In the genomic region with DNA sequence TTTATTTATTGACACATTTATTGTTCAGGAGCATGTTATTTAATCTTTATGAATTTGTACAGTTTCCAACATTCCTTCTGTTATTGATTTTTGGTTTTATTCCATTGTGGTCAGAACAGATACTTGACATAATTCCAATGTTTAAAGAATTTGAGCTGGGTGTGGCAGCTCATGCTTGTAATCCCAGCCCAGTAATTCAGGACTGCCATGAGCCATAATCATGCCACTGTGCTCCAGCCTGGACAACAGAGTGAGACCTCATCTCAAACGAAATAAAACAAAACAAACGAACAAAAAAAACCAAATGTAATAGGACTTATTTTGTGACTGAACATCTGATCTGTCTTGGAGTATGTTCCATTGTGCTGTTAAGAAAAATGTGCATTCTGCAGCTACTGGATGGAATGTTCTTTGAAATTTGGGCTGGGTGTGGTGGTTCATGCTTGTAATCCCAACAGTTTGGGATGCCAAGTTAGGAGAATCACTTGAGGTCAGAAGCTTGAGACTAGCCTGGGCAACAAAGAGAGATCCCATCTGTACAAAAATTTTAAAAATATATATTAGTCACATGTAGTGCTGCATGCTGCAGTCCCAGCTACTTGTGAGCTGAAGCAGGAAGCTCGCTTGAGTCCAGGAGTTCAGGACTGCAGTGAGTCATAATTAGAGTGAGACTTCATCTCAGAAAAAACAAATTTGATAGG, we compare ENCODE assay signal across 12 cellular contexts.
DNase-seq lines count a peak whose midpoint lies in the region; ATAC-seq and TF ChIP-seq lines count a peak whose summit lies in the region.
"Had no signal": no experiment of that assay in that cellular context is flagged by ENCODE, and none has a peak within 500 bp of the region (broad histone marks: within the 10 kb centered on the region; RNA-seq: fewer than 3 reads in every experiment).

No MANE protein-coding gene starts in this region.

- H3K9me3 ChIP-seq in osteoblast (ENCODE audit: low read depth, low read length): no peaks in the 10 kb centered on the region
- H3K9me3 ChIP-seq in prostate gland: no peaks in the 10 kb centered on the region

- H3K36me3 Mint-ChIP-seq in Calu3 (ENCODE audit: insufficient read depth, unreplicated experiment): no peaks in the 10 kb centered on the region

- H3K4me3 Mint-ChIP-seq in Calu3 (ENCODE audit: low read depth, unreplicated experiment): peak overlapping the region; percentile 15
- H3K4me3 Mint-ChIP-seq: effector memory CD8-positive, alpha-beta T cell had no signal

- DNase-seq in Calu3 (peak; percentile 64), NCI-H460 (ENCODE audit: extremely low read depth, low read depth) (peak; percentile 17), epithelial cell of proximal tubule (ENCODE audit: low read depth) (peak; percentile 4), osteoblast (ENCODE audit: insufficient read length, low spot score, missing footprints) (peak; percentile 77), NCI-H82 (lab: John Stamatoyannopoulos, UW) (no peak), prostate gland (ENCODE audit: low spot score) (no peak)
- no peak for DNase-seq in central memory CD4-positive, alpha-beta T cell
- DNase-seq: activated CD4-positive, alpha-beta T cell treated with anti-CD3 and anti-CD28 coated beads for 48 hours; effector memory CD8-positive, alpha-beta T cell; NCI-H446 treated with DMSO at 0.1 percent for 48 hours had no signal

- H3K27me3 ChIP-seq in osteoblast (ENCODE audit: insufficient read depth, low read length) (no peaks in the 10 kb centered on the region), prostate gland (replicated peaks; ENCODE audit: insufficient read depth) (no peaks in the 10 kb centered on the region)

- H4K20me1 ChIP-seq in osteoblast (ENCODE audit: insufficient read depth, low read length): no peaks in the 10 kb centered on the region

- CTCF ChIA-PET in Calu3 (lab: Charles Lee): interaction anchor here (0.7 to 2.4 kb wide), 11 partner anchors 10 to 268 kb away, joined by 3 to 29 read pairs (median 4); no protein-coding TSS in a partner anchor

- peak overlapping the region; percentile 33 for H3K4me2 ChIP-seq in osteoblast (ENCODE audit: insufficient read depth, low read length)

- no peaks in the 10 kb centered on the region for H3K79me2 ChIP-seq in osteoblast (ENCODE audit: insufficient read depth, low read length)

- TF ChIP-seq POLR2A in prostate gland (IDR thresholded peaks at IDR 0.05): no peak

- intact Hi-C loops in Calu3 (cut with micrococcal nuclease; ENCODE audit: unreplicated experiment) (loop anchor here (1.0 to 2.0 kb wide), 2 partner anchors 63 to 91 kb away; partner anchors contain the start of gene PLSCR4), prostate gland (cut with DNase I) (no loop called here)

- H3K27me3 Mint-ChIP-seq in Calu3 (ENCODE audit: unreplicated experiment): no peaks in the 10 kb centered on the region
- H3K27me3 Mint-ChIP-seq: effector memory CD8-positive, alpha-beta T cell had no signal

- 51% methylated on average over 3 of the region's 3 CpGs for WGBS in prostate gland

- peaks cover 7% of the 10 kb centered on the region for H3K9me3 Mint-ChIP-seq in Calu3 (ENCODE audit: low read depth, unreplicated experiment)

- peaks cover 32% of the 10 kb centered on the region for H3K4me1 ChIP-seq in osteoblast (ENCODE audit: insufficient read depth, low read length)
- no peaks in the 10 kb centered on the region for H3K4me1 ChIP-seq in prostate gland (replicated peaks)

- BruUV-seq in Calu3 (replicated peaks; lab: Mats Ljungman, UMichigan): no TSS peak

- ATAC-seq in HG02973 (IDR thresholded peaks at IDR 0.05; ENCODE audit: unreplicated experiment): no peak
- ATAC-seq: effector memory CD8-positive, alpha-beta T cell had no signal

- H3K27ac Mint-ChIP-seq in Calu3 (ENCODE audit: unreplicated experiment): peak overlapping the region; percentile 11
- H3K27ac Mint-ChIP-seq: effector memory CD8-positive, alpha-beta T cell had no signal

- peak overlapping the region; percentile 64 for H3K27ac ChIP-seq in osteoblast (ENCODE audit: low read depth, low read length)
- H3K27ac ChIP-seq in prostate gland: no peak overlapping the region
- H3K27ac ChIP-seq: SK-N-MC had no signal

- no peak overlapping the region for H2AFZ ChIP-seq in osteoblast (ENCODE audit: low read length)

- no peak overlapping the region for H3K4me3 ChIP-seq in epithelial cell of proximal tubule (ENCODE audit: low read depth, low read length)
- no peak overlapping the region for H3K4me3 ChIP-seq in osteoblast (ENCODE audit: insufficient read depth, low read length)
- no peak overlapping the region for H3K4me3 ChIP-seq in prostate gland
- H3K4me3 ChIP-seq: SK-N-MC had no signal

- peaks cover 54% of the 10 kb centered on the region for H3K4me1 Mint-ChIP-seq in Calu3 (ENCODE audit: low read depth, unreplicated experiment)

- TF ChIP-seq CTCF in Calu3 (IDR thresholded peaks at IDR 0.05; ENCODE audit: unreplicated experiment) (no peak), epithelial cell of proximal tubule (conservative IDR thresholded peaks at IDR 0.05; ENCODE audit: low read depth, low read length) (no peak), osteoblast (IDR thresholded peaks at IDR 0.05; ENCODE audit: extremely low read depth, low read depth, low read length) (no peak), prostate gland (IDR thresholded peaks at IDR 0.05) (no peak)

- H3K36me3 ChIP-seq in osteoblast (ENCODE audit: insufficient read depth, low read length) (no peaks in the 10 kb centered on the region), prostate gland (no peaks in the 10 kb centered on the region)

Comparison
In these comparisons a context has a peak if more than half of its experiments do, and no peak if none do; other contexts are left out.
1. DNase-seq: peak in Calu3 (single experiment), NCI-H460 (single experiment), epithelial cell of proximal tubule (single experiment) and osteoblast (single experiment); none in central memory CD4-positive, alpha-beta T cell (single experiment), NCI-H82 (single experiment) and prostate gland (single experiment).